ENCODE assay signal across 9 cellular contexts in the genomic region with DNA sequence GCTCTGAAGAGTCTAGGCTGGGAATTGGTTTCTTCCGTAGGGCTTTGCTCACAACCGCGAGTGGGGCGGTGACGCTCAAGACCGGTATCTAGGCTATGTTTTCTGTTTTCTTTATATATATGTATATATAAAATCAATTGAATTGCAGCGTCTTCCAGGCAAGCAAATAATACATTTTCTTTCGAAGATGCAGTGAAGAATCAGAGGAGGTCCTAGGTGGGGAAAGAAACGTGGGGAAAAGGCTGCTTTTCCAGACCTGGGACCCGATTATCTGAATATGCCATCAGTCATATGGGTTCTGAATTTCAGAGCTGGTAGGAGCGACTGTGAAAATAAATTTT. TPM values are rescaled to one million over a fixed set of nuclear protein-coding genes. Genes with fewer than 3 reads are reported as not detected.
DNase-seq lines count a peak whose midpoint lies in the region; ATAC-seq and TF ChIP-seq lines count a peak whose summit lies in the region.
"Had no signal": no experiment of that assay in that cellular context is flagged by ENCODE, and none has a peak within 500 bp of the region (broad histone marks: within the 10 kb centered on the region; RNA-seq: fewer than 3 reads in every experiment).

No MANE protein-coding gene starts in this region.

- H3K27ac ChIP-seq in brain microvascular endothelial cell, result peak overlapping the region; percentile 3
- peak overlapping the region; percentile 66 for H3K27ac ChIP-seq in lower lobe of right lung
- H3K27ac ChIP-seq in tibial nerve, result peak overlapping the region; percentile 14 to 77 (median 64)

- CTCF ChIA-PET in activated naive CD4-positive, alpha-beta T cell treated with anti-CD3 and anti-CD28 coated beads, Interleukin-2, amount 10 ng/mL, durations not matched to agents 7 days and 5 days (lab: Charles Lee), result no interaction called here

- peaks cover 15% of the 10 kb centered on the region for H3K4me1 Mint-ChIP-seq in activated naive CD4-positive, alpha-beta T cell treated with anti-CD3 and anti-CD28 coated beads, Interleukin-2, amount 10 ng/mL, durations not matched to agents 7 days and 5 days

- H3K4me3 ChIP-seq in brain microvascular endothelial cell (ENCODE audit: low read depth, low read length), result peak overlapping the region; percentile 71
- peak overlapping the region; percentile 68 for H3K4me3 ChIP-seq in lower lobe of right lung
- H3K4me3 ChIP-seq in tibial nerve, result peak overlapping the region; percentile 48 to 80 (median 62)

- in situ Hi-C loops in brain microvascular endothelial cell (cut with HindIII; ENCODE audit: low pct_ligation_motif_present, low sequenced_read_pairs), result loop anchor here (25.0 kb wide), 1 partner anchor 189 kb away; no protein-coding TSS in a partner anchor

- H3K4me1 ChIP-seq in lower lobe of right lung (peaks cover 12% of the 10 kb centered on the region), tibial nerve (peaks cover 0 to 13% (median 0%) of the 10 kb centered on the region in 4 donors)

- H3K27me3 Mint-ChIP-seq in activated naive CD4-positive, alpha-beta T cell treated with anti-CD3 and anti-CD28 coated beads, Interleukin-2, amount 10 ng/mL, durations not matched to agents 7 days and 5 days, result peaks cover 21% of the 10 kb centered on the region

- intact Hi-C loops in lower lobe of right lung (cut with DNase I), result no loop called here

- no peak for TF ChIP-seq POLR2A in tibial nerve (IDR thresholded peaks at IDR 0.05)

- H3K27ac Mint-ChIP-seq in activated naive CD4-positive, alpha-beta T cell treated with anti-CD3 and anti-CD28 coated beads, Interleukin-2, amount 10 ng/mL, durations not matched to agents 7 days and 5 days, result no peak overlapping the region

- ATAC-seq in lower lobe of right lung (no peak), HG03378 (IDR thresholded peaks at IDR 0.05; ENCODE audit: unreplicated experiment) (no peak)

- H3K36me3 Mint-ChIP-seq in activated naive CD4-positive, alpha-beta T cell treated with anti-CD3 and anti-CD28 coated beads, Interleukin-2, amount 10 ng/mL, durations not matched to agents 7 days and 5 days, result no peaks in the 10 kb centered on the region

- no peaks in the 10 kb centered on the region for H3K9me3 Mint-ChIP-seq in activated naive CD4-positive, alpha-beta T cell treated with anti-CD3 and anti-CD28 coated beads, Interleukin-2, amount 10 ng/mL, durations not matched to agents 7 days and 5 days

- 6% methylated on average over 11 of the region's 11 CpGs for WGBS in tibial nerve, 2 donors

- H3K4me3 Mint-ChIP-seq in activated naive CD4-positive, alpha-beta T cell treated with anti-CD3 and anti-CD28 coated beads, Interleukin-2, amount 10 ng/mL, durations not matched to agents 7 days and 5 days, result peak overlapping the region; percentile 58

- TF ChIP-seq CTCF in brain microvascular endothelial cell (IDR thresholded peaks at IDR 0.05; ENCODE audit: low read depth, low read length, missing control alignments) (no peak), lower lobe of right lung (IDR thresholded peaks at IDR 0.05) (no peak), tibial nerve (IDR thresholded peaks at IDR 0.05) (no peak)

- no peaks in the 10 kb centered on the region for H3K36me3 ChIP-seq in brain microvascular endothelial cell (replicated peaks)
- no peaks in the 10 kb centered on the region for H3K36me3 ChIP-seq in lower lobe of right lung
- no peaks in the 10 kb centered on the region for H3K36me3 ChIP-seq in tibial nerve

- H3K9me3 ChIP-seq in lower lobe of right lung, result no peaks in the 10 kb centered on the region
- H3K9me3 ChIP-seq in tibial nerve, result no peaks in the 10 kb centered on the region

- TF ChIP-seq EP300 in tibial nerve (IDR thresholded peaks at IDR 0.05), result no peak

- H3K27me3 ChIP-seq in brain microvascular endothelial cell (replicated peaks) (no peaks in the 10 kb centered on the region), lower lobe of right lung (ENCODE audit: low read depth) (no peaks in the 10 kb centered on the region), tibial nerve (no peaks in the 10 kb centered on the region)

- no peak for DNase-seq in activated naive CD4-positive, alpha-beta T cell treated with anti-CD3 and anti-CD28 coated beads, Interleukin-2, amount 10 ng/mL, durations not matched to agents 7 days and 5 days
- no peak for DNase-seq in activated naive CD4-positive, alpha-beta T cell treated with Interleukin-2 at 50 U/mL for 16 hours
- no peak for DNase-seq in brain microvascular endothelial cell
- DNase-seq in lower lobe of right lung, result no peak
- DNase-seq in tibial nerve (ENCODE audit: low spot score in 2 of 2), result no peak
- no peak for DNase-seq in hepatic stellate cell (ENCODE audit: low spot score)
- no peak for DNase-seq in COR-L47 (lab: John Stamatoyannopoulos, UW)

RNA-seq across cellular contexts. Expression of a gene that starts 0.7 kb away (rescaled TPM):
- total RNA-seq in lower lobe of right lung (13.6 TPM), tibial nerve (10 to 100 TPM in 3 of 4 donors, 1 to 10 TPM in 1; 8.2 to 36.1 (median 17.2) TPM)
- total RNA-seq: activated CD8-positive, alpha-beta memory T cell treated with anti-CD3 and anti-CD28 coated beads for 36 hours had no signal

Comparison
In these comparisons a context has a peak if more than half of its experiments do, and no peak if none do; other contexts are left out.
1. H3K27ac ChIP-seq: peak in every context shown above with its lines; median percentile 66 in lower lobe of right lung; 64 in tibial nerve; 3 in brain microvascular endothelial cell.